8 cellular contexts compared by ENCODE assay signal in genomic region chr5:111735829-111736228, GRCh38. TPM values are rescaled to one million over a fixed set of nuclear protein-coding genes. Genes with fewer than 3 reads are reported as not detected.
DNase-seq lines count a peak whose midpoint lies in the region; ATAC-seq lines count a peak whose summit lies in the region.

No MANE protein-coding gene starts in this region.

- H3K4me3 Mint-ChIP-seq in activated CD4-positive, alpha-beta memory T cell treated with anti-CD3 and anti-CD28 coated beads for 36 hours = no peak overlapping the region
- no peak overlapping the region for H3K4me3 Mint-ChIP-seq in activated CD4-positive, alpha-beta memory T cell treated with anti-CD3 and anti-CD28 coated beads, Interleukin-2, amount 10 ng/mL, durations not matched to agents 7 days and 5 days
- no peak overlapping the region for H3K4me3 Mint-ChIP-seq in activated T-helper 17 cell treated with anti-CD3 and anti-CD28 coated beads, Interleukin-2, amount 50 U/mL, for 72 hours
- H3K4me3 Mint-ChIP-seq in stimulated activated naive CD8-positive, alpha-beta T cell treated with anti-CD3 and anti-CD28 coated beads, Interleukin-15, amount 100 ng/mL, for 72 hours = no peak overlapping the region

- no peak overlapping the region for H3K27ac Mint-ChIP-seq in activated CD4-positive, alpha-beta memory T cell treated with anti-CD3 and anti-CD28 coated beads for 36 hours
- H3K27ac Mint-ChIP-seq in activated CD4-positive, alpha-beta memory T cell treated with anti-CD3 and anti-CD28 coated beads, Interleukin-2, amount 10 ng/mL, durations not matched to agents 7 days and 5 days = no peak overlapping the region
- H3K27ac Mint-ChIP-seq in activated T-helper 17 cell treated with anti-CD3 and anti-CD28 coated beads, Interleukin-2, amount 50 U/mL, for 72 hours = no peak overlapping the region
- no peak overlapping the region for H3K27ac Mint-ChIP-seq in stimulated activated naive CD8-positive, alpha-beta T cell treated with anti-CD3 and anti-CD28 coated beads, Interleukin-15, amount 100 ng/mL, for 72 hours

- POLR2A ChIA-PET in activated CD4-positive, alpha-beta memory T cell treated with anti-CD3 and anti-CD28 coated beads for 36 hours (lab: Charles Lee) = no interaction called here
- POLR2A ChIA-PET in activated CD4-positive, alpha-beta memory T cell treated with anti-CD3 and anti-CD28 coated beads, Interleukin-2, amount 10 ng/mL, durations not matched to agents 7 days and 5 days (lab: Charles Lee) = no interaction called here

- peaks cover 1% of the 10 kb centered on the region for H3K4me1 Mint-ChIP-seq in activated CD4-positive, alpha-beta memory T cell treated with anti-CD3 and anti-CD28 coated beads for 36 hours (ENCODE audit: low read depth)
- peaks cover under 1% of the 10 kb centered on the region for H3K4me1 Mint-ChIP-seq in activated CD4-positive, alpha-beta memory T cell treated with anti-CD3 and anti-CD28 coated beads, Interleukin-2, amount 10 ng/mL, durations not matched to agents 7 days and 5 days
- peaks cover 4% of the 10 kb centered on the region for H3K4me1 Mint-ChIP-seq in activated T-helper 17 cell treated with anti-CD3 and anti-CD28 coated beads, Interleukin-2, amount 50 U/mL, for 72 hours
- peaks cover 34% of the 10 kb centered on the region for H3K4me1 Mint-ChIP-seq in stimulated activated naive CD8-positive, alpha-beta T cell treated with anti-CD3 and anti-CD28 coated beads, Interleukin-15, amount 100 ng/mL, for 72 hours

- peaks cover 1% of the 10 kb centered on the region for H3K27me3 Mint-ChIP-seq in activated CD4-positive, alpha-beta memory T cell treated with anti-CD3 and anti-CD28 coated beads for 36 hours
- peaks cover 5% of the 10 kb centered on the region for H3K27me3 Mint-ChIP-seq in activated CD4-positive, alpha-beta memory T cell treated with anti-CD3 and anti-CD28 coated beads, Interleukin-2, amount 10 ng/mL, durations not matched to agents 7 days and 5 days
- peaks cover 3% of the 10 kb centered on the region for H3K27me3 Mint-ChIP-seq in activated T-helper 17 cell treated with anti-CD3 and anti-CD28 coated beads, Interleukin-2, amount 50 U/mL, for 72 hours
- H3K27me3 Mint-ChIP-seq in stimulated activated naive CD8-positive, alpha-beta T cell treated with anti-CD3 and anti-CD28 coated beads, Interleukin-15, amount 100 ng/mL, for 72 hours = no peaks in the 10 kb centered on the region

- ATAC-seq in activated T-helper 17 cell treated with anti-CD3 and anti-CD28 coated beads, Interleukin-2, amount 50 U/mL, for 72 hours (replicated peaks) = peak; percentile 85
- peak; percentile 71 for ATAC-seq in stimulated activated naive CD8-positive, alpha-beta T cell treated with anti-CD3 and anti-CD28 coated beads, Interleukin-15, amount 100 ng/mL, for 72 hours
- ATAC-seq in HG03432 (IDR thresholded peaks at IDR 0.05; ENCODE audit: unreplicated experiment) = no peak

- peak; percentile 45 for DNase-seq in activated CD4-positive, alpha-beta memory T cell treated with anti-CD3 and anti-CD28 coated beads for 36 hours
- DNase-seq in activated CD4-positive, alpha-beta memory T cell treated with anti-CD3 and anti-CD28 coated beads, Interleukin-2, amount 10 ng/mL, durations not matched to agents 7 days and 5 days = no peak
- DNase-seq in iPS DF 19.7 (ENCODE audit: low read depth, low spot score) (peak; percentile 23), NOMO-1 (lab: John Stamatoyannopoulos, UW; ENCODE audit: unreplicated experiment in 2 of 2) (no peak), NCI-H1694 treated with DMSO at 0.1 percent for 48 hours (lab: John Stamatoyannopoulos, UW) (no peak)
- peak in 1 of 2 donors; percentile 26 for DNase-seq in stimulated activated naive CD8-positive, alpha-beta T cell treated with anti-CD3 and anti-CD28 coated beads, Interleukin-15, amount 100 ng/mL, for 72 hours

- peaks cover 2% of the 10 kb centered on the region for H3K36me3 Mint-ChIP-seq in activated CD4-positive, alpha-beta memory T cell treated with anti-CD3 and anti-CD28 coated beads for 36 hours
- no peaks in the 10 kb centered on the region for H3K36me3 Mint-ChIP-seq in activated CD4-positive, alpha-beta memory T cell treated with anti-CD3 and anti-CD28 coated beads, Interleukin-2, amount 10 ng/mL, durations not matched to agents 7 days and 5 days (ENCODE audit: low read depth)
- H3K36me3 Mint-ChIP-seq in activated T-helper 17 cell treated with anti-CD3 and anti-CD28 coated beads, Interleukin-2, amount 50 U/mL, for 72 hours (ENCODE audit: low read depth) = no peaks in the 10 kb centered on the region

- CTCF ChIA-PET in activated CD4-positive, alpha-beta memory T cell treated with anti-CD3 and anti-CD28 coated beads for 36 hours (lab: Charles Lee) = no interaction called here
- CTCF ChIA-PET in activated CD4-positive, alpha-beta memory T cell treated with anti-CD3 and anti-CD28 coated beads, Interleukin-2, amount 10 ng/mL, durations not matched to agents 7 days and 5 days (lab: Charles Lee) = no interaction called here

- no peaks in the 10 kb centered on the region for H3K9me3 Mint-ChIP-seq in activated CD4-positive, alpha-beta memory T cell treated with anti-CD3 and anti-CD28 coated beads for 36 hours
- no peaks in the 10 kb centered on the region for H3K9me3 Mint-ChIP-seq in activated CD4-positive, alpha-beta memory T cell treated with anti-CD3 and anti-CD28 coated beads, Interleukin-2, amount 10 ng/mL, durations not matched to agents 7 days and 5 days
- H3K9me3 Mint-ChIP-seq in activated T-helper 17 cell treated with anti-CD3 and anti-CD28 coated beads, Interleukin-2, amount 50 U/mL, for 72 hours = no peaks in the 10 kb centered on the region
- no peaks in the 10 kb centered on the region for H3K9me3 Mint-ChIP-seq in stimulated activated naive CD8-positive, alpha-beta T cell treated with anti-CD3 and anti-CD28 coated beads, Interleukin-15, amount 100 ng/mL, for 72 hours

- intact Hi-C loops in activated CD4-positive, alpha-beta memory T cell treated with anti-CD3 and anti-CD28 coated beads for 36 hours (cut with micrococcal nuclease) = no loop called here

RNA-seq across cellular contexts. Expression of gene NREP, which starts 21.2 kb away (rescaled TPM):
- 1 to 10 TPM; 3.0 to 3.8 TPM for total RNA-seq in activated CD4-positive, alpha-beta memory T cell treated with anti-CD3 and anti-CD28 coated beads for 36 hours
- total RNA-seq in activated CD4-positive, alpha-beta memory T cell treated with anti-CD3 and anti-CD28 coated beads, Interleukin-2, amount 10 ng/mL, durations not matched to agents 7 days and 5 days = 1 to 10 TPM; 4.5 to 4.8 TPM
- 10 to 100 TPM in 1 of 2 donors, 1 to 10 TPM in 1; 8.5 to 18.2 TPM for total RNA-seq in activated T-helper 17 cell treated with anti-CD3 and anti-CD28 coated beads, Interleukin-2, amount 50 U/mL, for 72 hours

Comparison
In these comparisons a context has a peak if more than half of its experiments do, and no peak if none do; other contexts are left out.
1. DNase-seq: peak in activated CD4-positive, alpha-beta memory T cell treated with anti-CD3 and anti-CD28 coated beads for 36 hours (single experiment) and iPS DF 19.7 (single experiment); none in activated CD4-positive, alpha-beta memory T cell treated with anti-CD3 and anti-CD28 coated beads, Interleukin-2, amount 10 ng/mL, durations not matched to agents 7 days and 5 days (single experiment), NOMO-1 (0 of 2) and NCI-H1694 treated with DMSO at 0.1 percent for 48 hours (single experiment).